Comparison of ENCODE assay signal across 7 cellular contexts in the genomic region with DNA sequence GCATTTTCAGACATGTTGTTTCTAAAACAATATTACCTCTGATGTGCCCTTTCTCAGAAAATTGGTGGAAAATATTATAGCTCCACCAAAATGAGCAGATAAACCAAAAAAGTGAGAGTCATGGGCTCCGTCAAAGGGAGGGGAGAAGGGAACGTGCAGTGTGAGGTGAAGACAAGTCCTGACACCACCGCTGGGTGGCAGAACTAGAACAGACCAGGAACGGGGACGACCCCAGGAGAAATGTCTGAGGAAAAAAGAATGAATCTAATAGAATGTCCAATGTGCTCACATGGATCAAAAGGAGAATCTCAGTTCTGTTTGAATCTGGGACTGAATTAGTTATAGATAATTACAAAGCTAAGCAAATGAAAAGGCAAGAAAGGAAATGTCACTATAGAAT. TPM values are rescaled to one million over a fixed set of nuclear protein-coding genes. Genes with fewer than 3 reads are reported as not detected.
DNase-seq lines count a peak whose midpoint lies in the region; ATAC-seq, FAIRE-seq and TF ChIP-seq lines count a peak whose summit lies in the region.

No MANE protein-coding gene starts in this region.

- no peak for DNase-seq in GM12864 (ENCODE audit: low read depth)
- DNase-seq in foreskin keratinocyte = peak in 1 of 2 donors; percentile 11
- peak; percentile 26 for DNase-seq in stimulated activated CD4-positive, alpha-beta T cell treated with anti-CD3 and anti-CD28 coated beads, Interleukin-4, amount 100 ng/mL, for 1 hour
- no peak for DNase-seq in mucosa of gallbladder (ENCODE audit: low spot score)

- peak; percentile 63 for ATAC-seq in HG02938 (IDR thresholded peaks at IDR 0.05; ENCODE audit: unreplicated experiment)
- ATAC-seq in foreskin keratinocyte = peak; percentile 38
- ATAC-seq in HG02852 (IDR thresholded peaks at IDR 0.05; ENCODE audit: unreplicated experiment) = no peak

- FAIRE-seq in TTC549 (lab: Jason Lieb, UNC) = peak; percentile 55

- no peak overlapping the region for H3K4me3 ChIP-seq in GM12864 (ENCODE audit: low read depth, low read length)

- H3K27me3 ChIP-seq in foreskin keratinocyte = no peaks in the 10 kb centered on the region

- TF ChIP-seq CTCF in GM12864 (IDR thresholded peaks at IDR 0.05; ENCODE audit: low read depth, low read length, missing control alignments) (peak; percentile 57), foreskin keratinocyte (conservative IDR thresholded peaks at IDR 0.05) (peak; percentile 74)

- H3K4me1 ChIP-seq in foreskin keratinocyte = peaks cover 18% of the 10 kb centered on the region

- no peak overlapping the region for H3K27ac ChIP-seq in foreskin keratinocyte

RNA-seq across cellular contexts. Expression of a gene that starts 22.6 kb away (rescaled TPM):
- total RNA-seq in foreskin keratinocyte (0.99 and 1.9 TPM in 2 replicates), mucosa of gallbladder (18.5 TPM)
- 0.35 and 0.69 TPM in 2 replicates for polyA plus RNA-seq in foreskin keratinocyte

RNA-seq across cellular contexts. Expression of a gene that starts 24.8 kb away (rescaled TPM):
- 50.9 and 55.8 TPM in 2 replicates for total RNA-seq in foreskin keratinocyte
- 32.7 and 36.9 TPM in 2 replicates for polyA plus RNA-seq in foreskin keratinocyte
- 59.4 TPM for total RNA-seq in mucosa of gallbladder
